Comparison of ENCODE assay signal across 9 cellular contexts in genomic region chr20:25178563-25179438, GRCh38. TPM values are rescaled to one million over a fixed set of nuclear protein-coding genes. Genes with fewer than 3 reads are reported as not detected.
DNase-seq lines count a peak whose midpoint lies in the region; ATAC-seq and TF ChIP-seq lines count a peak whose summit lies in the region.
"Had no signal": no experiment of that assay in that cellular context is flagged by ENCODE, and none has a peak within 500 bp of the region (broad histone marks: within the 10 kb centered on the region; RNA-seq: fewer than 3 reads in every experiment).

No MANE protein-coding gene starts in this region.

- ATAC-seq in HG03342 (IDR thresholded peaks at IDR 0.05; ENCODE audit: unreplicated experiment) = peak; percentile 46
- peak; percentile 46 for ATAC-seq in central memory CD8-positive, alpha-beta T cell (replicated peaks; ENCODE audit: extremely low read depth, poor library complexity, severe bottlenecking)
- peak; percentile 92 for ATAC-seq in left lung

- DNase-seq in NCI-H1694 treated with DMSO at 0.1 percent for 48 hours (lab: John Stamatoyannopoulos, UW) = peak; percentile 44
- no peak for DNase-seq in NCI-H1694 (lab: John Stamatoyannopoulos, UW)
- DNase-seq in NOMO-1 treated with DMSO at 0.1 percent for 48 hours (lab: John Stamatoyannopoulos, UW; ENCODE audit: unreplicated experiment) = peak; percentile 17
- no peak for DNase-seq in central memory CD8-positive, alpha-beta T cell (ENCODE audit: low spot score in 2 of 2)
- peak in 1 of 2 donors; percentile 74 for DNase-seq in left lung
- DNase-seq in transverse colon = no peak
- no peak for DNase-seq in NCI-H1048 (lab: John Stamatoyannopoulos, UW)

- H3K27me3 Mint-ChIP-seq in central memory CD8-positive, alpha-beta T cell = peaks cover 7% of the 10 kb centered on the region

- no peak overlapping the region for H3K4me3 Mint-ChIP-seq in central memory CD8-positive, alpha-beta T cell

- intact Hi-C loops in left lung (cut with DNase I) = loop anchor here in 1 of 2 donors (10.0 kb wide), 2 partner anchors 104 to 184 kb away; partner anchors contain the start of gene APMAP
- intact Hi-C loops in transverse colon (cut with DNase I; ENCODE audit: low total_unique reads) = loop anchor here (5.0 to 10.0 kb wide), 2 partner anchors 94 to 192 kb away; partner anchors contain the start of gene VSX1

- H3K36me3 ChIP-seq in left lung = no peaks in the 10 kb centered on the region
- H3K36me3 ChIP-seq in transverse colon = no peaks in the 10 kb centered on the region
- H3K36me3 ChIP-seq: BLaER1 had no signal

- H3K36me3 Mint-ChIP-seq in central memory CD8-positive, alpha-beta T cell (ENCODE audit: insufficient read depth) = no peaks in the 10 kb centered on the region

- H3K4me1 Mint-ChIP-seq in central memory CD8-positive, alpha-beta T cell = no peaks in the 10 kb centered on the region

- peaks cover 5% of the 10 kb centered on the region for H3K9me3 Mint-ChIP-seq in central memory CD8-positive, alpha-beta T cell

- H3K9me3 ChIP-seq in left lung = peaks cover 0 to 7% of the 10 kb centered on the region in 2 donors
- peaks cover 0 to 5% of the 10 kb centered on the region in 2 donors for H3K9me3 ChIP-seq in transverse colon

- in situ Hi-C loops in transverse colon (cut with MboI; ENCODE audit: low pct_ligation_motif_present in 1 of 4, low pct_unique_long_range_greater_than_20kb in 1 of 4, low sequenced_read_pairs in 3 of 4) = loop anchor here in 2 of 4 donors (10.0 to 25.0 kb wide), 3 partner anchors 108 to 192 kb away; partner anchors contain the start of gene APMAP (in 2 of the 2)

- no peak overlapping the region for H3K27ac Mint-ChIP-seq in central memory CD8-positive, alpha-beta T cell (ENCODE audit: low read depth)

- peaks cover 7 to 9% of the 10 kb centered on the region in 2 donors for H3K4me1 ChIP-seq in left lung
- H3K4me1 ChIP-seq in transverse colon = peaks cover 0 to 9% (median 0%) of the 10 kb centered on the region in 4 donors
- H3K4me1 ChIP-seq: BLaER1 had no signal

- H3K27me3 ChIP-seq in left lung = no peaks in the 10 kb centered on the region
- H3K27me3 ChIP-seq in transverse colon = no peaks in the 10 kb centered on the region
- H3K27me3 ChIP-seq: BLaER1 had no signal

- WGBS in transverse colon (ENCODE audit: low coverage in 1 of 2), 2 donors = 0 to 35% methylated on average over 3 to 7 of the region's 7 CpGs

- TF ChIP-seq CTCF in left lung (IDR thresholded peaks at IDR 0.05) = peak; percentile 44 to 54
- TF ChIP-seq CTCF in transverse colon (IDR thresholded peaks at IDR 0.05) = peak; percentile 66 to 80 (median 70)

- no peak for TF ChIP-seq POLR2A in transverse colon (IDR thresholded peaks at IDR 0.05)

- H3K4me3 ChIP-seq in left lung (no peak overlapping the region), transverse colon (no peak overlapping the region)
- H3K4me3 ChIP-seq: BLaER1 had no signal

- TF ChIP-seq EP300 in transverse colon (IDR thresholded peaks at IDR 0.05; ENCODE audit: low read depth) = no peak

- H3K27ac ChIP-seq in left lung (peak overlapping the region; percentile 19 to 55), transverse colon (peak overlapping the region in 2 of 4 donors; percentile 22 to 72)
- H3K27ac ChIP-seq: BLaER1 had no signal

RNA-seq across cellular contexts. Expression of gene ENTPD6, which starts 16.7 kb away (rescaled TPM):
- total RNA-seq in left lung = 10 to 100 TPM; 72.7 to 76.3 TPM
- total RNA-seq in transverse colon = 100 to 1,000 TPM; 163 to 261 (median 224) TPM

Comparison
In these comparisons a context has a peak if more than half of its experiments do, and no peak if none do; other contexts are left out.
1. DNase-seq: peak in NCI-H1694 treated with DMSO at 0.1 percent for 48 hours (single experiment) and NOMO-1 treated with DMSO at 0.1 percent for 48 hours (single experiment); none in NCI-H1694 (single experiment), central memory CD8-positive, alpha-beta T cell (0 of 2), transverse colon (single experiment) and NCI-H1048 (single experiment).
2. Peak in every context shown above with its lines, with median percentiles within 50 percentile points of each other: ATAC-seq.